ENCODE assay signal across 8 cellular contexts in the genomic region with DNA sequence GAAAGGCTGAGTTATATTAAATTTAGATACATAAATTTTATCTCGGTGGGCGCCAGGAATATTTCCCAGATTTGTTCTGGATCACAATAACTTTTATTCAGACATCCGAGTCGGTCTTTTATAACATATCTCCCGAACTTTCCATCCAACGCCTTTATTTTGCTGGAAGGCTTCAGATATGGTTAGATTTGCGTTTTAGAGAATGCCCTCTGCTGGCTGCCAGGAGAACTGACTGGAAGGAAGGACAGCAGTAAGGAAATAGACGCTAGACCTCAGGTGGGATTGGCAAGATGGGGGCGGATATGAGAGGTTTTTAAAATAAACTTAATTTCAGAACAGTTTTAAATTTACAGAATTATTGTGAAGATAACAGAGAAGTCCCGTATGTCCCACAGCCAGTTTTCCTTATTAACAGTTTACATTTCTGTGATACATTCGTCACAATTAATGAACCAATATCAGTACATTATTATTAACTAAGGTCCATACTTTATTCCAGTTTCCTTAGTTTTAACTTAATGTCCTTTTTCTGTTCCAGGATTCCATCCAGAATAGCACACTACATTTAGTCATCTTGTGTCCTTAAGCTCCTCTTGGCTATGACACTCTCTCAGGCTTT. TPM values are rescaled to one million over a fixed set of nuclear protein-coding genes. Genes with fewer than 3 reads are reported as not detected.
DNase-seq lines count a peak whose midpoint lies in the region; ATAC-seq and TF ChIP-seq lines count a peak whose summit lies in the region.

No MANE protein-coding gene starts in this region.

- H3K79me2 ChIP-seq in Loucy (ENCODE audit: insufficient read depth, low read length) = no peaks in the 10 kb centered on the region; the same call in 1 of the 2 replicates

- DNase-seq in RWPE1 (ENCODE audit: low spot score) = no peak
- DNase-seq in cerebellum (ENCODE audit: low spot score) = peak; percentile 57
- peak; percentile 45 to 58 for DNase-seq in left colon
- DNase-seq in stromal cell of bone marrow (ENCODE audit: low read depth) = peak; percentile 50

- peak overlapping the region; percentile 85 for H3K9ac ChIP-seq in ES-I3 (ENCODE audit: low read depth, low read length)
- H3K9ac ChIP-seq in Loucy (ENCODE audit: low read depth, low read length, poor library complexity, severe bottlenecking) = no peak overlapping the region

- H3K36me3 ChIP-seq in ES-I3 (ENCODE audit: insufficient read depth, low read length) (peaks cover 6% of the 10 kb centered on the region; the same call in 1 of the 2 replicates), Loucy (ENCODE audit: insufficient read depth, low read length) (peaks cover 5% of the 10 kb centered on the region; the same call in 1 of the 2 replicates)

- H4K20me1 ChIP-seq in Loucy (ENCODE audit: insufficient read depth, low read length, poor library complexity, severe bottlenecking) = no peaks in the 10 kb centered on the region

- H3K27ac ChIP-seq in RWPE1 = peak overlapping the region; percentile 88

- H2AFZ ChIP-seq in Loucy (ENCODE audit: low read length) = no peak overlapping the region

- intact Hi-C loops in left colon (cut with DNase I, micrococcal nuclease) = no loop called here

- H3K4me3 ChIP-seq in Loucy (ENCODE audit: low read length, poor library complexity, severe bottlenecking) = no peak overlapping the region

- peak; percentile 28 for ATAC-seq in left colon
- no peak for ATAC-seq in GM21447 (IDR thresholded peaks at IDR 0.05; ENCODE audit: unreplicated experiment)
- ATAC-seq in HG03175 (IDR thresholded peaks at IDR 0.05; ENCODE audit: unreplicated experiment) = no peak

- no peaks in the 10 kb centered on the region for H3K27me3 ChIP-seq in Loucy (ENCODE audit: insufficient read depth, low read length, poor library complexity, severe bottlenecking)

- no peak overlapping the region for H3K4me2 ChIP-seq in Loucy (ENCODE audit: low read depth, low read length, poor library complexity, severe bottlenecking)

- CTCF ChIA-PET in RWPE1 (lab: Yijun Ruan, JAX) = no interaction called here

- POLR2A ChIA-PET in RWPE1 (lab: Yijun Ruan, JAX; ENCODE audit: low non-redundant PET) = no interaction called here

- H3K9me2 ChIP-seq in Loucy (replicated peaks; ENCODE audit: low read depth, low read length) = no peaks in the 10 kb centered on the region

- no peaks in the 10 kb centered on the region; the same call in 1 of the 2 replicates for H3F3A ChIP-seq in Loucy (ENCODE audit: low read depth)

- H3K9me3 ChIP-seq in ES-I3 (ENCODE audit: control insufficient read depth, insufficient read depth, low read length) (no peaks in the 10 kb centered on the region), Loucy (ENCODE audit: insufficient read depth, low read depth, low read length) (no peaks in the 10 kb centered on the region)

- TF ChIP-seq CTCF in Loucy (conservative IDR thresholded peaks at IDR 0.05; ENCODE audit: low read length) = peak; percentile 71
- TF ChIP-seq CTCF in RWPE1 (conservative IDR thresholded peaks at IDR 0.05; ENCODE audit: low read depth) = peak; percentile 74

- H3K4me1 ChIP-seq in ES-I3 (ENCODE audit: insufficient read depth, low read length) = peaks cover 7% of the 10 kb centered on the region
- peaks cover 6% of the 10 kb centered on the region for H3K4me1 ChIP-seq in Loucy (ENCODE audit: insufficient read depth, low read length, poor library complexity, severe bottlenecking)

RNA-seq across cellular contexts. Expression of a gene that starts 4.6 kb away (rescaled TPM):
- total RNA-seq in cerebellum = 53.1 TPM
- total RNA-seq in left colon = 10 to 100 TPM in 1 of 2 donors, 1 to 10 TPM in 1; 8.9 to 12.2 TPM

RNA-seq across cellular contexts. Expression of a gene that starts 7.2 kb away (rescaled TPM):
- total RNA-seq in cerebellum (11.7 TPM), left colon (1 to 10 TPM; 6.1 to 9.2 TPM)

RNA-seq across cellular contexts. Expression of a gene that starts 40.7 kb away (rescaled TPM):
- total RNA-seq in cerebellum (21.7 TPM), left colon (under 1 TPM; 0.55 to 0.67 TPM)

Comparison
In these comparisons a context has a peak if more than half of its experiments do, and no peak if none do; other contexts are left out.
1. RNA of a gene that starts 40.7 kb away (total RNA-seq): 21.7 TPM in cerebellum (single experiment); 0.55 to 0.67 TPM in left colon; every median in the first group is over 10 times any median in the second.